10 cellular contexts compared by ENCODE assay signal in genomic region chr16:85017151-85017550, GRCh38. TPM values are rescaled to one million over a fixed set of nuclear protein-coding genes. Genes with fewer than 3 reads are reported as not detected.
DNase-seq lines count a peak whose midpoint lies in the region; ATAC-seq lines count a peak whose summit lies in the region.
"Had no signal": no experiment of that assay in that cellular context is flagged by ENCODE, and none has a peak within 500 bp of the region (broad histone marks: within the 10 kb centered on the region; RNA-seq: fewer than 3 reads in every experiment).

No MANE protein-coding gene starts in this region.

- H3K27ac Mint-ChIP-seq in activated naive CD4-positive, alpha-beta T cell treated with anti-CD3 and anti-CD28 coated beads for 36 hours, result no peak overlapping the region
- H3K27ac Mint-ChIP-seq in activated naive CD4-positive, alpha-beta T cell treated with anti-CD3 and anti-CD28 coated beads, Interleukin-2, amount 10 ng/mL, durations not matched to agents 7 days and 5 days, result no peak overlapping the region
- no peak overlapping the region for H3K27ac Mint-ChIP-seq in activated T-cell treated with anti-CD3 and anti-CD28 coated beads, Interleukin-2, amount 50 U/mL, for 72 hours
- H3K27ac Mint-ChIP-seq in stimulated activated effector memory CD8-positive, alpha-beta T cell treated with anti-CD3 and anti-CD28 coated beads, Interleukin-12 subunit alpha, Interleukin-12 subunit beta, amount 100 ng/mL, for 72 hours, result no peak overlapping the region
- H3K27ac Mint-ChIP-seq in naive thymus-derived CD8-positive, alpha-beta T cell, result peak overlapping the region in 2 of 10 donors; percentile 72 to 73

- POLR2A ChIA-PET in naive thymus-derived CD8-positive, alpha-beta T cell (lab: Charles Lee), result interaction anchor here (0.8 kb wide), 1 partner anchor 69 kb away, joined by 3 read pairs; no protein-coding TSS in a partner anchor

- peak; percentile 24 for DNase-seq in activated naive CD4-positive, alpha-beta T cell treated with anti-CD3 and anti-CD28 coated beads for 36 hours
- DNase-seq in activated naive CD4-positive, alpha-beta T cell treated with anti-CD3 and anti-CD28 coated beads, Interleukin-2, amount 10 ng/mL, durations not matched to agents 7 days and 5 days, result no peak
- DNase-seq in Kasumi-1 (lab: John Stamatoyannopoulos, UW), result peak; percentile 75 to 80
- DNase-seq in activated T-cell treated with anti-CD3 and anti-CD28 coated beads, Interleukin-2, amount 50 U/mL, for 72 hours, result peak; percentile 12 to 31
- DNase-seq in stimulated activated effector memory CD8-positive, alpha-beta T cell treated with anti-CD3 and anti-CD28 coated beads, Interleukin-12 subunit alpha, Interleukin-12 subunit beta, amount 100 ng/mL, for 72 hours (ENCODE audit: low spot score in 2 of 2), result no peak
- DNase-seq in naive thymus-derived CD8-positive, alpha-beta T cell, result no peak
- DNase-seq: foreskin fibroblast, NCI-H526 treated with DMSO at 0.1 percent for 48 hours had no signal

- intact Hi-C loops in activated naive CD4-positive, alpha-beta T cell treated with anti-CD3 and anti-CD28 coated beads for 36 hours (cut with micrococcal nuclease), result no loop called here

- no peak overlapping the region for H3K4me3 Mint-ChIP-seq in activated naive CD4-positive, alpha-beta T cell treated with anti-CD3 and anti-CD28 coated beads for 36 hours
- H3K4me3 Mint-ChIP-seq in activated naive CD4-positive, alpha-beta T cell treated with anti-CD3 and anti-CD28 coated beads, Interleukin-2, amount 10 ng/mL, durations not matched to agents 7 days and 5 days, result no peak overlapping the region
- H3K4me3 Mint-ChIP-seq in activated T-cell treated with anti-CD3 and anti-CD28 coated beads, Interleukin-2, amount 50 U/mL, for 72 hours, result peak overlapping the region; percentile 24 to 26
- no peak overlapping the region for H3K4me3 Mint-ChIP-seq in stimulated activated effector memory CD8-positive, alpha-beta T cell treated with anti-CD3 and anti-CD28 coated beads, Interleukin-12 subunit alpha, Interleukin-12 subunit beta, amount 100 ng/mL, for 72 hours
- no peak overlapping the region for H3K4me3 Mint-ChIP-seq in naive thymus-derived CD8-positive, alpha-beta T cell

- ATAC-seq in activated T-cell treated with anti-CD3 and anti-CD28 coated beads, Interleukin-2, amount 50 U/mL, for 72 hours (replicated peaks in 1 of 2), result peak; percentile 79 to 81
- ATAC-seq in stimulated activated effector memory CD8-positive, alpha-beta T cell treated with anti-CD3 and anti-CD28 coated beads, Interleukin-12 subunit alpha, Interleukin-12 subunit beta, amount 100 ng/mL, for 72 hours, result peak; percentile 90
- ATAC-seq in naive thymus-derived CD8-positive, alpha-beta T cell, result no peak
- ATAC-seq in HG03025 (IDR thresholded peaks at IDR 0.05; ENCODE audit: low FRiP score, unreplicated experiment) (no peak), HG03469 (IDR thresholded peaks at IDR 0.05; ENCODE audit: unreplicated experiment) (no peak)

- H3K9me3 Mint-ChIP-seq in activated naive CD4-positive, alpha-beta T cell treated with anti-CD3 and anti-CD28 coated beads for 36 hours, result no peaks in the 10 kb centered on the region
- no peaks in the 10 kb centered on the region for H3K9me3 Mint-ChIP-seq in activated naive CD4-positive, alpha-beta T cell treated with anti-CD3 and anti-CD28 coated beads, Interleukin-2, amount 10 ng/mL, durations not matched to agents 7 days and 5 days
- no peaks in the 10 kb centered on the region for H3K9me3 Mint-ChIP-seq in activated T-cell treated with anti-CD3 and anti-CD28 coated beads, Interleukin-2, amount 50 U/mL, for 72 hours
- no peaks in the 10 kb centered on the region for H3K9me3 Mint-ChIP-seq in stimulated activated effector memory CD8-positive, alpha-beta T cell treated with anti-CD3 and anti-CD28 coated beads, Interleukin-12 subunit alpha, Interleukin-12 subunit beta, amount 100 ng/mL, for 72 hours
- H3K9me3 Mint-ChIP-seq in naive thymus-derived CD8-positive, alpha-beta T cell, result no peaks in the 10 kb centered on the region

- CTCF ChIA-PET in activated naive CD4-positive, alpha-beta T cell treated with anti-CD3 and anti-CD28 coated beads for 36 hours (lab: Charles Lee), result interaction anchor here (2.6 kb wide), 1 partner anchor 70 kb away, joined by 7 read pairs; no protein-coding TSS in a partner anchor
- CTCF ChIA-PET in activated naive CD4-positive, alpha-beta T cell treated with anti-CD3 and anti-CD28 coated beads, Interleukin-2, amount 10 ng/mL, durations not matched to agents 7 days and 5 days (lab: Charles Lee), result no interaction called here

- H3K4me1 Mint-ChIP-seq in activated naive CD4-positive, alpha-beta T cell treated with anti-CD3 and anti-CD28 coated beads for 36 hours (ENCODE audit: low read depth), result peaks cover 9% of the 10 kb centered on the region
- peaks cover 15% of the 10 kb centered on the region for H3K4me1 Mint-ChIP-seq in activated naive CD4-positive, alpha-beta T cell treated with anti-CD3 and anti-CD28 coated beads, Interleukin-2, amount 10 ng/mL, durations not matched to agents 7 days and 5 days
- peaks cover 19% of the 10 kb centered on the region for H3K4me1 Mint-ChIP-seq in activated T-cell treated with anti-CD3 and anti-CD28 coated beads, Interleukin-2, amount 50 U/mL, for 72 hours (ENCODE audit: low read depth)
- H3K4me1 Mint-ChIP-seq in stimulated activated effector memory CD8-positive, alpha-beta T cell treated with anti-CD3 and anti-CD28 coated beads, Interleukin-12 subunit alpha, Interleukin-12 subunit beta, amount 100 ng/mL, for 72 hours, result peaks cover 13% of the 10 kb centered on the region
- H3K4me1 Mint-ChIP-seq in naive thymus-derived CD8-positive, alpha-beta T cell, result peaks cover 7 to 25% (median 15%) of the 10 kb centered on the region in 4 donors

- H3K36me3 Mint-ChIP-seq in activated naive CD4-positive, alpha-beta T cell treated with anti-CD3 and anti-CD28 coated beads for 36 hours (ENCODE audit: low read depth), result no peaks in the 10 kb centered on the region
- no peaks in the 10 kb centered on the region for H3K36me3 Mint-ChIP-seq in activated naive CD4-positive, alpha-beta T cell treated with anti-CD3 and anti-CD28 coated beads, Interleukin-2, amount 10 ng/mL, durations not matched to agents 7 days and 5 days
- H3K36me3 Mint-ChIP-seq in activated T-cell treated with anti-CD3 and anti-CD28 coated beads, Interleukin-2, amount 50 U/mL, for 72 hours (ENCODE audit: insufficient read depth in 2 of 2), result no peaks in the 10 kb centered on the region
- no peaks in the 10 kb centered on the region for H3K36me3 Mint-ChIP-seq in stimulated activated effector memory CD8-positive, alpha-beta T cell treated with anti-CD3 and anti-CD28 coated beads, Interleukin-12 subunit alpha, Interleukin-12 subunit beta, amount 100 ng/mL, for 72 hours
- H3K36me3 Mint-ChIP-seq in naive thymus-derived CD8-positive, alpha-beta T cell, result no peaks in the 10 kb centered on the region

- no peaks in the 10 kb centered on the region for H3K27me3 Mint-ChIP-seq in activated naive CD4-positive, alpha-beta T cell treated with anti-CD3 and anti-CD28 coated beads for 36 hours (ENCODE audit: low read depth)
- peaks cover 40% of the 10 kb centered on the region for H3K27me3 Mint-ChIP-seq in activated naive CD4-positive, alpha-beta T cell treated with anti-CD3 and anti-CD28 coated beads, Interleukin-2, amount 10 ng/mL, durations not matched to agents 7 days and 5 days
- peaks cover 7% of the 10 kb centered on the region for H3K27me3 Mint-ChIP-seq in activated T-cell treated with anti-CD3 and anti-CD28 coated beads, Interleukin-2, amount 50 U/mL, for 72 hours (ENCODE audit: low read depth)
- H3K27me3 Mint-ChIP-seq in naive thymus-derived CD8-positive, alpha-beta T cell, result no peaks in the 10 kb centered on the region

RNA-seq across cellular contexts. Expression of gene ZDHHC7, which starts 5.8 kb away (rescaled TPM):
- total RNA-seq in activated naive CD4-positive, alpha-beta T cell treated with anti-CD3 and anti-CD28 coated beads for 36 hours, result 10 to 100 TPM; 16.6 to 17.9 TPM
- total RNA-seq in activated T-cell treated with anti-CD3 and anti-CD28 coated beads, Interleukin-2, amount 50 U/mL, for 72 hours, result 10 to 100 TPM; 27.5 to 33.7 TPM
- 10 to 100 TPM; 29.0 to 32.5 TPM for total RNA-seq in naive thymus-derived CD8-positive, alpha-beta T cell
- 10 to 100 TPM; 28.8 to 45.3 (median 37.7) TPM for polyA plus RNA-seq in naive thymus-derived CD8-positive, alpha-beta T cell

RNA-seq across cellular contexts. Expression of gene KIAA0513, which starts 10.4 kb away (rescaled TPM):
- 1 to 10 TPM; 9.7 to 9.8 TPM for total RNA-seq in activated naive CD4-positive, alpha-beta T cell treated with anti-CD3 and anti-CD28 coated beads for 36 hours
- 10 to 100 TPM; 10.6 to 14.5 TPM for total RNA-seq in activated T-cell treated with anti-CD3 and anti-CD28 coated beads, Interleukin-2, amount 50 U/mL, for 72 hours
- total RNA-seq in naive thymus-derived CD8-positive, alpha-beta T cell, result 10 to 100 TPM; 13.0 to 15.1 TPM
- polyA plus RNA-seq in naive thymus-derived CD8-positive, alpha-beta T cell, result 10 to 100 TPM in 1 of 3 donors, 1 to 10 TPM in 2; 4.5 to 12.1 (median 7.8) TPM

Comparison
In these comparisons a context has a peak if more than half of its experiments do, and no peak if none do; other contexts are left out.
1. DNase-seq: peak in activated naive CD4-positive, alpha-beta T cell treated with anti-CD3 and anti-CD28 coated beads for 36 hours (single experiment), Kasumi-1 (2 of 2) and activated T-cell treated with anti-CD3 and anti-CD28 coated beads, Interleukin-2, amount 50 U/mL, for 72 hours (2 of 2); none in activated naive CD4-positive, alpha-beta T cell treated with anti-CD3 and anti-CD28 coated beads, Interleukin-2, amount 10 ng/mL, durations not matched to agents 7 days and 5 days (single experiment), stimulated activated effector memory CD8-positive, alpha-beta T cell treated with anti-CD3 and anti-CD28 coated beads, Interleukin-12 subunit alpha, Interleukin-12 subunit beta, amount 100 ng/mL, for 72 hours (0 of 2) and naive thymus-derived CD8-positive, alpha-beta T cell (0 of 10).
2. H3K4me3 Mint-ChIP-seq: peak in activated T-cell treated with anti-CD3 and anti-CD28 coated beads, Interleukin-2, amount 50 U/mL, for 72 hours (2 of 2); none in activated naive CD4-positive, alpha-beta T cell treated with anti-CD3 and anti-CD28 coated beads for 36 hours (single experiment), activated naive CD4-positive, alpha-beta T cell treated with anti-CD3 and anti-CD28 coated beads, Interleukin-2, amount 10 ng/mL, durations not matched to agents 7 days and 5 days (single experiment), stimulated activated effector memory CD8-positive, alpha-beta T cell treated with anti-CD3 and anti-CD28 coated beads, Interleukin-12 subunit alpha, Interleukin-12 subunit beta, amount 100 ng/mL, for 72 hours (single experiment) and naive thymus-derived CD8-positive, alpha-beta T cell (0 of 10).
3. ATAC-seq: peak in activated T-cell treated with anti-CD3 and anti-CD28 coated beads, Interleukin-2, amount 50 U/mL, for 72 hours (2 of 2) and stimulated activated effector memory CD8-positive, alpha-beta T cell treated with anti-CD3 and anti-CD28 coated beads, Interleukin-12 subunit alpha, Interleukin-12 subunit beta, amount 100 ng/mL, for 72 hours (single experiment); none in naive thymus-derived CD8-positive, alpha-beta T cell (0 of 2), HG03025 (single experiment) and HG03469 (single experiment).